2 cellular contexts compared by ENCODE assay signal in the genomic region with DNA sequence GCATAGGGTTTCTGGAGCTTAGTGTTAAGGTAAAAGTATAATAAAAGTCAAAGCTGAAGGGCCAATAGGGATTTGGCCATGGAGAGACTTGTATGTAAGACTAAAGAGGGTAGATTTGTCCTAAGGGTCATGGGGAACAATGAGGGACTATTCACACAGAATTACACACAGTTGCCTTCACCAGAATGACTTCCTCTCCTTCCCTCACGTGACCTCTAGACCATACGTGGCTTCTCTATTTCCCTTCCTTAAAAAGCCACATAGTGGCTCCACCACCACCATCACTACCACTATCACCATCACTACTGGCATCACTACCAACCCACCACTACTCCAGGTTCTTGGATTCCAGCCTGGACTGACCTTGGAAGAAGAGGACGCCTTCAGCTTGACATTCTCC.
TF ChIP-seq lines count a peak whose summit lies in the region.

No MANE protein-coding gene starts in this region.

TF ChIP-seq in liver, 16 proteins besides CTCF, POLR2A, EP300 and RAD21:
- TF ChIP-seq, protein P1, sequence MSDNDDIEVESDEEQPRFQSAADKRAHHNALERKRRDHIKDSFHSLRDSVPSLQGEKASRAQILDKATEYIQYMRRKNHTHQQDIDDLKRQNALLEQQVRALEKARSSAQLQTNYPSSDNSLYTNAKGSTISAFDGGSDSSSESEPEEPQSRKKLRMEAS (IDR thresholded peaks at IDR 0.05), result no peak
- TF ChIP-seq FOXA1 (IDR thresholded peaks at IDR 0.05) (no peak), TAF1 (conservative IDR thresholded peaks at IDR 0.05) (no peak), RXRA (IDR thresholded peaks at IDR 0.05) (no peak), NR2F2 (IDR thresholded peaks at IDR 0.05) (no peak), YY1 (IDR thresholded peaks at IDR 0.05) (no peak), HNF4G (IDR thresholded peaks at IDR 0.05) (no peak), GABPA (IDR thresholded peaks at IDR 0.05 in 1 of 2, conservative IDR thresholded peaks at IDR 0.05 in 1 of 2) (no peak), FOXA2 (IDR thresholded peaks at IDR 0.05) (no peak), EGR1 (IDR thresholded peaks at IDR 0.05; ENCODE audit: low read depth in 2 of 2) (no peak), JUND (IDR thresholded peaks at IDR 0.05) (no peak), SP1 (IDR thresholded peaks at IDR 0.05) (no peak), HNF4A (conservative IDR thresholded peaks at IDR 0.05) (no peak)
- TF ChIP-seq, protein P2, sequence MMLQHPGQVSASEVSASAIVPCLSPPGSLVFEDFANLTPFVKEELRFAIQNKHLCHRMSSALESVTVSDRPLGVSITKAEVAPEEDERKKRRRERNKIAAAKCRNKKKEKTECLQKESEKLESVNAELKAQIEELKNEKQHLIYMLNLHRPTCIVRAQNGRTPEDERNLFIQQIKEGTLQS (IDR thresholded peaks at IDR 0.05), result no peak
- TF ChIP-seq, protein P3, sequence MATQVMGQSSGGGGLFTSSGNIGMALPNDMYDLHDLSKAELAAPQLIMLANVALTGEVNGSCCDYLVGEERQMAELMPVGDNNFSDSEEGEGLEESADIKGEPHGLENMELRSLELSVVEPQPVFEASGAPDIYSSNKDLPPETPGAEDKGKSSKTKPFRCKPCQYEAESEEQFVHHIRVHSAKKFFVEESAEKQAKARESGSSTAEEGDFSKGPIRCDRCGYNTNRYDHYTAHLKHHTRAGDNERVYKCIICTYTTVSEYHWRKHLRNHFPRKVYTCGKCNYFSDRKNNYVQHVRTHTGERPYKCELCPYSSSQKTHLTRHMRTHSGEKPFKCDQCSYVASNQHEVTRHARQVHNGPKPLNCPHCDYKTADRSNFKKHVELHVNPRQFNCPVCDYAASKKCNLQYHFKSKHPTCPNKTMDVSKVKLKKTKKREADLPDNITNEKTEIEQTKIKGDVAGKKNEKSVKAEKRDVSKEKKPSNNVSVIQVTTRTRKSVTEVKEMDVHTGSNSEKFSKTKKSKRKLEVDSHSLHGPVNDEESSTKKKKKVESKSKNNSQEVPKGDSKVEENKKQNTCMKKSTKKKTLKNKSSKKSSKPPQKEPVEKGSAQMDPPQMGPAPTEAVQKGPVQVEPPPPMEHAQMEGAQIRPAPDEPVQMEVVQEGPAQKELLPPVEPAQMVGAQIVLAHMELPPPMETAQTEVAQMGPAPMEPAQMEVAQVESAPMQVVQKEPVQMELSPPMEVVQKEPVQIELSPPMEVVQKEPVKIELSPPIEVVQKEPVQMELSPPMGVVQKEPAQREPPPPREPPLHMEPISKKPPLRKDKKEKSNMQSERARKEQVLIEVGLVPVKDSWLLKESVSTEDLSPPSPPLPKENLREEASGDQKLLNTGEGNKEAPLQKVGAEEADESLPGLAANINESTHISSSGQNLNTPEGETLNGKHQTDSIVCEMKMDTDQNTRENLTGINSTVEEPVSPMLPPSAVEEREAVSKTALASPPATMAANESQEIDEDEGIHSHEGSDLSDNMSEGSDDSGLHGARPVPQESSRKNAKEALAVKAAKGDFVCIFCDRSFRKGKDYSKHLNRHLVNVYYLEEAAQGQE (IDR thresholded peaks at IDR 0.05), result no peak
- TF ChIP-seq, protein P4, sequence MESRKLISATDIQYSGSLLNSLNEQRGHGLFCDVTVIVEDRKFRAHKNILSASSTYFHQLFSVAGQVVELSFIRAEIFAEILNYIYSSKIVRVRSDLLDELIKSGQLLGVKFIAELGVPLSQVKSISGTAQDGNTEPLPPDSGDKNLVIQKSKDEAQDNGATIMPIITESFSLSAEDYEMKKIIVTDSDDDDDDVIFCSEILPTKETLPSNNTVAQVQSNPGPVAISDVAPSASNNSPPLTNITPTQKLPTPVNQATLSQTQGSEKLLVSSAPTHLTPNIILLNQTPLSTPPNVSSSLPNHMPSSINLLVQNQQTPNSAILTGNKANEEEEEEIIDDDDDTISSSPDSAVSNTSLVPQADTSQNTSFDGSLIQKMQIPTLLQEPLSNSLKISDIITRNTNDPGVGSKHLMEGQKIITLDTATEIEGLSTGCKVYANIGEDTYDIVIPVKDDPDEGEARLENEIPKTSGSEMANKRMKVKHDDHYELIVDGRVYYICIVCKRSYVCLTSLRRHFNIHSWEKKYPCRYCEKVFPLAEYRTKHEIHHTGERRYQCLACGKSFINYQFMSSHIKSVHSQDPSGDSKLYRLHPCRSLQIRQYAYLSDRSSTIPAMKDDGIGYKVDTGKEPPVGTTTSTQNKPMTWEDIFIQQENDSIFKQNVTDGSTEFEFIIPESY (IDR thresholded peaks at IDR 0.05), result no peak

TF ChIP-seq in HepG2, 621 proteins besides CTCF, POLR2A, EP300 and RAD21:
- TF ChIP-seq THAP11 (CRISPR knock-in tag; IDR thresholded peaks at IDR 0.05), result no peak
- TF ChIP-seq ZBTB8A (CRISPR knock-in tag; IDR thresholded peaks at IDR 0.05; ENCODE audit: borderline replicate concordance, low read depth), result no peak
- no peak for TF ChIP-seq ZSCAN12 (CRISPR knock-in tag; IDR thresholded peaks at IDR 0.05)
- TF ChIP-seq ZNF24 (IDR thresholded peaks at IDR 0.05), result no peak
- no peak for TF ChIP-seq MAFF (IDR thresholded peaks at IDR 0.05; ENCODE audit: low read depth, low read length)
- TF ChIP-seq FOSL1 (CRISPR knock-in tag; IDR thresholded peaks at IDR 0.05; ENCODE audit: borderline replicate concordance), result no peak
- TF ChIP-seq, protein P5, sequence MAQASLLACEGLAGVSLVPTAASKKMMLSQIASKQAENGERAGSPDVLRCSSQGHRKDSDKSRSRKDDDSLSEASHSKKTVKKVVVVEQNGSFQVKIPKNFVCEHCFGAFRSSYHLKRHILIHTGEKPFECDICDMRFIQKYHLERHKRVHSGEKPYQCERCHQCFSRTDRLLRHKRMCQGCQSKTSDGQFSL (CRISPR knock-in tag; IDR thresholded peaks at IDR 0.05), result no peak
- TF ChIP-seq, protein P6, sequence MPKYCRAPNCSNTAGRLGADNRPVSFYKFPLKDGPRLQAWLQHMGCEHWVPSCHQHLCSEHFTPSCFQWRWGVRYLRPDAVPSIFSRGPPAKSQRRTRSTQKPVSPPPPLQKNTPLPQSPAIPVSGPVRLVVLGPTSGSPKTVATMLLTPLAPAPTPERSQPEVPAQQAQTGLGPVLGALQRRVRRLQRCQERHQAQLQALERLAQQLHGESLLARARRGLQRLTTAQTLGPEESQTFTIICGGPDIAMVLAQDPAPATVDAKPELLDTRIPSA (CRISPR knock-in tag; IDR thresholded peaks at IDR 0.05; ENCODE audit: borderline replicate concordance), result no peak
